In genomic region chr18:449374-449773, GRCh38 we compare ENCODE assay signal across 12 cellular contexts. TPM values are rescaled to one million over a fixed set of nuclear protein-coding genes. Genes with fewer than 3 reads are reported as not detected.
DNase-seq lines count a peak whose midpoint lies in the region; ATAC-seq and TF ChIP-seq lines count a peak whose summit lies in the region.
"Had no signal": no experiment of that assay in that cellular context is flagged by ENCODE, and none has a peak within 500 bp of the region (broad histone marks: within the 10 kb centered on the region; RNA-seq: fewer than 3 reads in every experiment).

No MANE protein-coding gene starts in this region.

- no peak overlapping the region for H3K27ac Mint-ChIP-seq in glutamatergic neuron (ENCODE audit: unreplicated experiment)
- no peak overlapping the region for H3K27ac Mint-ChIP-seq in CD8-positive, alpha-beta T cell

- DNase-seq in HEK293T (ENCODE audit: extremely low spot score): peak; percentile 27
- no peak for DNase-seq in Panc1 (ENCODE audit: low read depth, low spot score)
- DNase-seq in glutamatergic neuron: peak; percentile 50
- DNase-seq in omental fat pad (ENCODE audit: low spot score): no peak
- no peak for DNase-seq in NCI-H128 (lab: John Stamatoyannopoulos, UW; ENCODE audit: unreplicated experiment)
- no peak for DNase-seq in dermis blood vessel endothelial cell
- DNase-seq in CD8-positive, alpha-beta T cell: no peak
- DNase-seq: activated CD8-positive, alpha-beta memory T cell treated with anti-CD3 and anti-CD28 coated beads, Interleukin-2, amount 50 U/mL, for 4 hours; NCI-H2081 treated with DMSO at 0.1 percent for 48 hours; stimulated activated CD4-positive, alpha-beta T cell treated with anti-CD3 and anti-CD28 coated beads, Interleukin-4, amount 100 ng/mL, for 24 hours; T-helper 1 cell had no signal

- peak; percentile 51; the same call in 1 of the 2 replicates for ATAC-seq in Panc1
- ATAC-seq in omental fat pad (ENCODE audit: low FRiP score): peak; percentile 79
- ATAC-seq in CD8-positive, alpha-beta T cell: no peak
- ATAC-seq in GM21367 (IDR thresholded peaks at IDR 0.05; ENCODE audit: unreplicated experiment): no peak

- no peaks in the 10 kb centered on the region for H3K36me3 Mint-ChIP-seq in glutamatergic neuron (ENCODE audit: unreplicated experiment)
- no peaks in the 10 kb centered on the region for H3K36me3 Mint-ChIP-seq in CD8-positive, alpha-beta T cell

- H3K36me3 ChIP-seq in Panc1 (ENCODE audit: control insufficient read depth, insufficient read depth, low read length): no peaks in the 10 kb centered on the region
- H3K36me3 ChIP-seq in CD8-positive, alpha-beta T cell (ENCODE audit: insufficient read depth, low read length): no peaks in the 10 kb centered on the region

- no peaks in the 10 kb centered on the region for H3K9me3 Mint-ChIP-seq in glutamatergic neuron (ENCODE audit: unreplicated experiment)
- H3K9me3 Mint-ChIP-seq in CD8-positive, alpha-beta T cell: peaks cover 12% of the 10 kb centered on the region

- BruUV-seq in Panc1 (replicated peaks; lab: Mats Ljungman, UMichigan): no TSS peak

- no peaks in the 10 kb centered on the region for H3K4me1 ChIP-seq in Panc1 (ENCODE audit: control insufficient read depth, insufficient read depth, low read length)
- H3K4me1 ChIP-seq in CD8-positive, alpha-beta T cell (ENCODE audit: insufficient read depth, low read length): no peaks in the 10 kb centered on the region

- in situ Hi-C loops in Panc1 (cut with HindIII; ENCODE audit: low pct_unique_long_range_greater_than_20kb, low sequenced_read_pairs): no loop called here

- H3K27me3 Mint-ChIP-seq in glutamatergic neuron (ENCODE audit: unreplicated experiment): no peaks in the 10 kb centered on the region
- H3K27me3 Mint-ChIP-seq in CD8-positive, alpha-beta T cell (ENCODE audit: low read depth): peaks cover 8% of the 10 kb centered on the region

- H3K4me3 ChIP-seq in Panc1 (ENCODE audit: low read depth in 2 of 2, low read length in 2 of 2): no peak overlapping the region
- no peak overlapping the region for H3K4me3 ChIP-seq in CD8-positive, alpha-beta T cell (ENCODE audit: low read depth, low read length)

- POLR2A ChIA-PET in HEK293T (lab: Yijun Ruan, JAX) (no interaction called here), Panc1 (lab: Charles Lee) (no interaction called here)
- POLR2A ChIA-PET in CD8-positive, alpha-beta T cell (lab: Charles Lee): no interaction called here

- peaks cover 2% of the 10 kb centered on the region for H3K27me3 ChIP-seq in Panc1 (ENCODE audit: control insufficient read depth, insufficient read depth, low read length)
- H3K27me3 ChIP-seq in CD8-positive, alpha-beta T cell (ENCODE audit: insufficient read depth, low read length): no peaks in the 10 kb centered on the region

- H3K4me3 Mint-ChIP-seq in glutamatergic neuron (ENCODE audit: unreplicated experiment): no peak overlapping the region
- H3K4me3 Mint-ChIP-seq in CD8-positive, alpha-beta T cell: no peak overlapping the region

- CTCF ChIA-PET in HEK293T (lab: Yijun Ruan, JAX): no interaction called here
- CTCF ChIA-PET in Panc1 (lab: Charles Lee): no interaction called here
- CTCF ChIA-PET in CD8-positive, alpha-beta T cell (lab: Charles Lee): no interaction called here

- no peaks in the 10 kb centered on the region for H3K4me1 Mint-ChIP-seq in glutamatergic neuron (ENCODE audit: low read depth, unreplicated experiment)
- H3K4me1 Mint-ChIP-seq in CD8-positive, alpha-beta T cell (ENCODE audit: low read depth): no peaks in the 10 kb centered on the region

- H3K27ac ChIP-seq in Panc1 (ENCODE audit: low read length): no peak overlapping the region
- H3K27ac ChIP-seq in CD8-positive, alpha-beta T cell (ENCODE audit: low read depth, low read length): no peak overlapping the region

- no peaks in the 10 kb centered on the region for H3K9me3 ChIP-seq in Panc1 (ENCODE audit: control insufficient read depth, insufficient read depth, low read depth, low read length)
- H3K9me3 ChIP-seq in CD8-positive, alpha-beta T cell (ENCODE audit: low read length): peaks cover 4% of the 10 kb centered on the region

- intact Hi-C loops in Panc1 (cut with micrococcal nuclease; ENCODE audit: unreplicated experiment): no loop called here
- intact Hi-C loops in CD8-positive, alpha-beta T cell (cut with DNase I, micrococcal nuclease): no loop called here

- no peak for TF ChIP-seq CTCF in Panc1 (IDR thresholded peaks at IDR 0.05)
- no peak for TF ChIP-seq CTCF in glutamatergic neuron (IDR thresholded peaks at IDR 0.05; ENCODE audit: partially characterized antibody, unreplicated experiment)
- no peak for TF ChIP-seq CTCF in omental fat pad (IDR thresholded peaks at IDR 0.05)
- TF ChIP-seq CTCF in CD8-positive, alpha-beta T cell (IDR thresholded peaks at IDR 0.05): no peak

TF ChIP-seq in HEK293T, 16 proteins besides CTCF, POLR2A, EP300 and RAD21:
- TF ChIP-seq PKNOX1 (IDR thresholded peaks at IDR 0.05) (no peak), LEF1 (IDR thresholded peaks at IDR 0.05; ENCODE audit: borderline replicate concordance) (no peak), HDGF (IDR thresholded peaks at IDR 0.05; ENCODE audit: borderline replicate concordance) (no peak), ARNT (IDR thresholded peaks at IDR 0.05) (no peak), FOXK2 (IDR thresholded peaks at IDR 0.05) (no peak), SP1 (IDR thresholded peaks at IDR 0.05) (no peak), SUZ12 (IDR thresholded peaks at IDR 0.05) (no peak), TARDBP (IDR thresholded peaks at IDR 0.05) (no peak), FOXA1 (IDR thresholded peaks at IDR 0.05) (no peak), CTBP1 (IDR thresholded peaks at IDR 0.05; ENCODE audit: borderline replicate concordance) (no peak), FOXM1 (IDR thresholded peaks at IDR 0.05; ENCODE audit: borderline replicate concordance) (no peak), ELF4 (IDR thresholded peaks at IDR 0.05) (no peak), BHLHE40 (IDR thresholded peaks at IDR 0.05; ENCODE audit: borderline replicate concordance) (no peak), ZNF384 (IDR thresholded peaks at IDR 0.05) (no peak), NFRKB (IDR thresholded peaks at IDR 0.05) (no peak), L3MBTL2 (conservative IDR thresholded peaks at IDR 0.05) (no peak)

RNA-seq across cellular contexts. Expression of gene COLEC12, which starts 51.1 kb away (rescaled TPM):
- total RNA-seq in Panc1 (2021; ENCODE audit: unreplicated experiment): 0.03 TPM
- not detected for polyA plus RNA-seq in Panc1 (2012; ENCODE audit: insufficient read length)
- total RNA-seq in glutamatergic neuron (ENCODE audit: unreplicated experiment): 0.20 TPM
- 10 to 100 TPM; 25.3 to 54.8 (median 42.7) TPM for total RNA-seq in omental fat pad
- 45.1 and 64.2 TPM in 2 replicates for total RNA-seq in dermis blood vessel endothelial cell
- not detected for total RNA-seq in CD8-positive, alpha-beta T cell

Comparison
In these comparisons a context has a peak if more than half of its experiments do, and no peak if none do; other contexts are left out.
1. DNase-seq: peak in HEK293T (single experiment) and glutamatergic neuron (single experiment); none in Panc1 (single experiment), omental fat pad (single experiment), NCI-H128 (single experiment), dermis blood vessel endothelial cell (single experiment) and CD8-positive, alpha-beta T cell (0 of 7).
2. ATAC-seq: peak in Panc1 (single experiment) and omental fat pad (single experiment); none in CD8-positive, alpha-beta T cell (single experiment) and GM21367 (single experiment).
3. RNA of gene COLEC12, which starts 51.1 kb away (total RNA-seq): 25.3 to 54.8 TPM in omental fat pad and 45.1 to 64.2 TPM in dermis blood vessel endothelial cell; 0.20 TPM in glutamatergic neuron (single experiment), not detected in CD8-positive, alpha-beta T cell and 0.03 TPM in Panc1 (single experiment); every median in the first group is over 10 times any median in the second.